Comparison of ENCODE assay signal across 21 cellular contexts in genomic region chr12:42448841-42449240, GRCh38.
DNase-seq lines count a peak whose midpoint lies in the region; ATAC-seq and TF ChIP-seq lines count a peak whose summit lies in the region.
"Had no signal": no experiment of that assay in that cellular context is flagged by ENCODE, and none has a peak within 500 bp of the region (broad histone marks: within the 10 kb centered on the region; RNA-seq: fewer than 3 reads in every experiment).

No MANE protein-coding gene starts in this region.

- peak overlapping the region; percentile 82 for H3K27ac ChIP-seq in OCI-LY1 (ENCODE audit: low read depth, low read length, poor library complexity, severe bottlenecking)
- no peak overlapping the region for H3K27ac ChIP-seq in aorta (ENCODE audit: low read depth in 1 of 2, low read length in 2 of 2)
- H3K27ac ChIP-seq: A549, GM23248, KMS-11, Peyer's patch had no signal

- H3K4me3 ChIP-seq in OCI-LY1 (ENCODE audit: low read depth, low read length, poor library complexity, severe bottlenecking), result no peak overlapping the region
- H3K4me3 ChIP-seq in aorta (ENCODE audit: low read length in 2 of 2), result no peak overlapping the region
- H3K4me3 ChIP-seq: A549, GM12878, GM23248, Peyer's patch had no signal

- H3K36me3 ChIP-seq in OCI-LY1 (ENCODE audit: insufficient read depth, low read length) (peaks cover 14% of the 10 kb centered on the region), aorta (ENCODE audit: control insufficient read depth in 1 of 2, insufficient read depth in 2 of 2, low read length in 1 of 2) (peaks cover 0 to 1% of the 10 kb centered on the region in 2 donors)

- no peaks in the 10 kb centered on the region for H3K9me3 ChIP-seq in OCI-LY1 (ENCODE audit: low read length)
- H3K9me3 ChIP-seq in aorta (ENCODE audit: control insufficient read depth, low read length), result no peaks in the 10 kb centered on the region
- H3K9me3 ChIP-seq: A549, BE2C, Peyer's patch had no signal

- H3K4me2 ChIP-seq in OCI-LY1 (ENCODE audit: low read length), result peak overlapping the region; percentile 51; the same call in 1 of the 2 replicates
- H3K4me2 ChIP-seq: A549, KMS-11 had no signal

- H3K27ac Mint-ChIP-seq in stimulated activated effector memory CD8-positive, alpha-beta T cell treated with anti-CD3 and anti-CD28 coated beads, Interleukin-12 subunit alpha, Interleukin-12 subunit beta, amount 100 ng/mL, for 72 hours, result peak overlapping the region; percentile 73

- H3K9me2 ChIP-seq in OCI-LY1 (ENCODE audit: low read depth, low read length), result no peaks in the 10 kb centered on the region

- no peaks in the 10 kb centered on the region for H4K20me1 ChIP-seq in OCI-LY1 (ENCODE audit: insufficient read depth, low read length)

- no peak overlapping the region for H3K4me3 Mint-ChIP-seq in stimulated activated effector memory CD8-positive, alpha-beta T cell treated with anti-CD3 and anti-CD28 coated beads, Interleukin-12 subunit alpha, Interleukin-12 subunit beta, amount 100 ng/mL, for 72 hours
- H3K4me3 Mint-ChIP-seq: H9 had no signal

- H3K4me1 Mint-ChIP-seq in stimulated activated effector memory CD8-positive, alpha-beta T cell treated with anti-CD3 and anti-CD28 coated beads, Interleukin-12 subunit alpha, Interleukin-12 subunit beta, amount 100 ng/mL, for 72 hours, result no peaks in the 10 kb centered on the region

- peak; percentile 5 for DNase-seq in ELR (ENCODE audit: low read depth)
- peak; percentile 46 for DNase-seq in glomerular visceral epithelial cell (ENCODE audit: extremely low spot score)
- no peak for DNase-seq in stimulated activated effector memory CD8-positive, alpha-beta T cell treated with anti-CD3 and anti-CD28 coated beads, Interleukin-12 subunit alpha, Interleukin-12 subunit beta, amount 100 ng/mL, for 72 hours (ENCODE audit: low spot score in 2 of 2)
- no peak for DNase-seq in aorta
- DNase-seq in hypothalamus (lab: John Stamatoyannopoulos, UW), result no peak
- no peak for DNase-seq in Right ventricle myocardium superior
- no peak for DNase-seq in NK-92 (lab: John Stamatoyannopoulos, UW; ENCODE audit: unreplicated experiment)
- DNase-seq: BE2C; GM23248; H9; NCI-H1436; NCI-H2029; NCI-H2227 treated with DMSO at 0.1 percent for 48 hours; NCI-H510A; NK-92 treated with Interleukin-12 subunit alpha and Interleukin-12 subunit beta, amount 100 ng/mL, for 24 hours; Peyer's patch had no signal

- no peaks in the 10 kb centered on the region for H3K79me2 ChIP-seq in OCI-LY1 (ENCODE audit: insufficient read depth, low read length)

- ATAC-seq in stimulated activated effector memory CD8-positive, alpha-beta T cell treated with anti-CD3 and anti-CD28 coated beads, Interleukin-12 subunit alpha, Interleukin-12 subunit beta, amount 100 ng/mL, for 72 hours, result no peak
- ATAC-seq in aorta (ENCODE audit: low FRiP score), result no peak
- no peak for ATAC-seq in Right ventricle myocardium superior (ENCODE audit: poor library complexity)
- ATAC-seq: A549, Right ventricle myocardium inferior had no signal

- H3K4me1 ChIP-seq in OCI-LY1 (ENCODE audit: insufficient read depth, low read length, severe bottlenecking) (peaks cover 81% of the 10 kb centered on the region), aorta (ENCODE audit: control insufficient read depth in 1 of 2, insufficient read depth in 2 of 2, low read length in 2 of 2) (peaks cover 2 to 4% of the 10 kb centered on the region in 2 donors)
- H3K4me1 ChIP-seq: A549, BE2C, Peyer's patch had no signal

- H3K27me3 ChIP-seq in OCI-LY1 (ENCODE audit: insufficient read depth, low read length), result no peaks in the 10 kb centered on the region
- H3K27me3 ChIP-seq in aorta (ENCODE audit: control insufficient read depth in 1 of 2, insufficient read depth in 2 of 2, low read length in 1 of 2), result no peaks in the 10 kb centered on the region
- H3K27me3 ChIP-seq: BE2C, Peyer's patch had no signal

- H3K9me3 Mint-ChIP-seq in stimulated activated effector memory CD8-positive, alpha-beta T cell treated with anti-CD3 and anti-CD28 coated beads, Interleukin-12 subunit alpha, Interleukin-12 subunit beta, amount 100 ng/mL, for 72 hours, result no peaks in the 10 kb centered on the region

- peaks cover 59% of the 10 kb centered on the region for H3K36me3 Mint-ChIP-seq in stimulated activated effector memory CD8-positive, alpha-beta T cell treated with anti-CD3 and anti-CD28 coated beads, Interleukin-12 subunit alpha, Interleukin-12 subunit beta, amount 100 ng/mL, for 72 hours

- H3K9ac ChIP-seq in OCI-LY1 (ENCODE audit: low read length), result no peak overlapping the region
- H3K9ac ChIP-seq: GM23248, KMS-11 had no signal

- no peak overlapping the region for H2AFZ ChIP-seq in OCI-LY1 (ENCODE audit: low read length)
- H2AFZ ChIP-seq: GM23248 had no signal

- H3F3A ChIP-seq in OCI-LY1 (ENCODE audit: insufficient read depth, low read length), result 0 out of 2 replicates have a peak, but pooled peaks cover 4% of the 10 kb centered on the region

- no peak for TF ChIP-seq CTCF in OCI-LY1 (IDR thresholded peaks at IDR 0.05; ENCODE audit: low read length)

- 94 to 98% methylated on average over 9 of the region's 9 CpGs for WGBS in aorta, 2 donors

- intact Hi-C loops in aorta (cut with DNase I), result no loop called here
- intact Hi-C loops in Right ventricle myocardium superior (cut with DNase I), result no loop called here

Comparison
In these comparisons a context has a peak if more than half of its experiments do, and no peak if none do; other contexts are left out.
1. DNase-seq: peak in ELR (single experiment) and glomerular visceral epithelial cell (single experiment); none in stimulated activated effector memory CD8-positive, alpha-beta T cell treated with anti-CD3 and anti-CD28 coated beads, Interleukin-12 subunit alpha, Interleukin-12 subunit beta, amount 100 ng/mL, for 72 hours (0 of 2), aorta (0 of 2), hypothalamus (0 of 51), Right ventricle myocardium superior (single experiment) and NK-92 (single experiment).